20 cellular contexts compared by ENCODE assay signal in genomic region chr6:68641172-68641571, GRCh38. TPM values are rescaled to one million over a fixed set of nuclear protein-coding genes. Genes with fewer than 3 reads are reported as not detected.
"Had no signal": no experiment of that assay in that cellular context is flagged by ENCODE, and none has a peak within 500 bp of the region (broad histone marks: within the 10 kb centered on the region; RNA-seq: fewer than 3 reads in every experiment).

No MANE protein-coding gene starts in this region.

- H3K36me3 ChIP-seq: brain microvascular endothelial cell, pancreas had no signal

- H3K27ac ChIP-seq: brain microvascular endothelial cell, pancreas, testis had no signal

- H3K36me3 Mint-ChIP-seq: naive B cell, type B pancreatic cell had no signal

- H3K4me3 ChIP-seq: pancreas had no signal

- ATAC-seq: activated CD8-positive, alpha-beta T cell treated with anti-CD3 and anti-CD28 coated beads for 36 hours; activated T-cell treated with anti-CD3 and anti-CD28 coated beads, Interleukin-2, amount 50 U/mL, for 4 hours; esophagus mucosa; left lobe of liver; sciatic nerve; stimulated activated naive CD8-positive, alpha-beta T cell treated with anti-CD3 and anti-CD28 coated beads, Interleukin-15, amount 100 ng/mL, for 72 hours had no signal

- H3K9me3 ChIP-seq: pancreas, testis had no signal

- H3K27me3 ChIP-seq: testis had no signal

- H3K9me3 Mint-ChIP-seq: activated CD4-positive, alpha-beta T cell treated with anti-CD3 and anti-CD28 coated beads, Interleukin-2, amount 10 ng/mL, durations not matched to agents 24 days and 14 days; activated CD8-positive, alpha-beta T cell treated with anti-CD3 and anti-CD28 coated beads for 36 hours; activated naive CD4-positive, alpha-beta T cell treated with anti-CD3 and anti-CD28 coated beads for 36 hours; activated T-cell treated with anti-CD3 and anti-CD28 coated beads, Interleukin-2, amount 50 U/mL, for 4 hours; naive B cell; stimulated activated naive CD8-positive, alpha-beta T cell treated with anti-CD3 and anti-CD28 coated beads, Interleukin-15, amount 100 ng/mL, for 72 hours; type B pancreatic cell had no signal

- DNase-seq: activated CD4-positive, alpha-beta T cell treated with anti-CD3 and anti-CD28 coated beads, Interleukin-2, amount 10 ng/mL, durations not matched to agents 24 days and 14 days; activated CD8-positive, alpha-beta memory T cell treated with anti-CD3 and anti-CD28 coated beads, Interleukin-2, amount 50 U/mL, for 4 hours; activated CD8-positive, alpha-beta T cell treated with anti-CD3 and anti-CD28 coated beads for 36 hours; activated naive CD4-positive, alpha-beta T cell treated with anti-CD3 and anti-CD28 coated beads for 36 hours; activated T-cell treated with anti-CD3 and anti-CD28 coated beads, Interleukin-2, amount 50 U/mL, for 4 hours; brain microvascular endothelial cell; effector CD8-positive, alpha-beta T cell; islet precursor cell; naive B cell; pancreas; stimulated activated CD4-positive, alpha-beta T cell treated with anti-CD3 and anti-CD28 coated beads, Interleukin-4, amount 100 ng/mL, for 1 hour; stimulated activated naive CD8-positive, alpha-beta T cell treated with anti-CD3 and anti-CD28 coated beads, Interleukin-15, amount 100 ng/mL, for 72 hours; T-helper 1 cell; T-helper 9 cell; testis had no signal

- H3K4me3 Mint-ChIP-seq: activated CD4-positive, alpha-beta T cell treated with anti-CD3 and anti-CD28 coated beads, Interleukin-2, amount 10 ng/mL, durations not matched to agents 24 days and 14 days; activated CD8-positive, alpha-beta T cell treated with anti-CD3 and anti-CD28 coated beads for 36 hours; activated naive CD4-positive, alpha-beta T cell treated with anti-CD3 and anti-CD28 coated beads for 36 hours; activated T-cell treated with anti-CD3 and anti-CD28 coated beads, Interleukin-2, amount 50 U/mL, for 4 hours; naive B cell; stimulated activated naive CD8-positive, alpha-beta T cell treated with anti-CD3 and anti-CD28 coated beads, Interleukin-15, amount 100 ng/mL, for 72 hours had no signal

- H3K4me1 ChIP-seq: testis had no signal

- H3K27ac Mint-ChIP-seq: activated CD4-positive, alpha-beta T cell treated with anti-CD3 and anti-CD28 coated beads, Interleukin-2, amount 10 ng/mL, durations not matched to agents 24 days and 14 days; activated CD8-positive, alpha-beta T cell treated with anti-CD3 and anti-CD28 coated beads for 36 hours; activated naive CD4-positive, alpha-beta T cell treated with anti-CD3 and anti-CD28 coated beads for 36 hours; naive B cell; stimulated activated naive CD8-positive, alpha-beta T cell treated with anti-CD3 and anti-CD28 coated beads, Interleukin-15, amount 100 ng/mL, for 72 hours; type B pancreatic cell had no signal

RNA-seq across cellular contexts. Expression of gene ADGRB3, which starts 6.1 kb away (rescaled TPM):
- total RNA-seq: activated CD4-positive, alpha-beta T cell treated with anti-CD3 and anti-CD28 coated beads, Interleukin-2, amount 10 ng/mL, durations not matched to agents 24 days and 14 days; activated CD8-positive, alpha-beta T cell treated with anti-CD3 and anti-CD28 coated beads for 36 hours; activated naive CD4-positive, alpha-beta T cell treated with anti-CD3 and anti-CD28 coated beads for 36 hours; activated T-cell treated with anti-CD3 and anti-CD28 coated beads, Interleukin-2, amount 50 U/mL, for 4 hours; lung microvascular endothelial cell had no signal
